31 cellular contexts compared by ENCODE assay signal in genomic region chr1:18422954-18423353, GRCh38. TPM values are rescaled to one million over a fixed set of nuclear protein-coding genes. Genes with fewer than 3 reads are reported as not detected.
"Had no signal": no experiment of that assay in that cellular context is flagged by ENCODE, and none has a peak within 500 bp of the region (broad histone marks: within the 10 kb centered on the region; RNA-seq: fewer than 3 reads in every experiment).

No MANE protein-coding gene starts in this region.

- H3K9me3 ChIP-seq: colonic mucosa, gastrocnemius medialis had no signal

- FAIRE-seq: endometrium, islet of Langerhans, kidney had no signal

- ATAC-seq: effector memory CD8-positive, alpha-beta T cell; esophagus mucosa; gastrocnemius medialis; heart right ventricle; left colon; left lobe of liver; lower lobe of right lung; mucosa of descending colon had no signal

- H3K36me3 ChIP-seq: colonic mucosa, esophagus squamous epithelium, gastrocnemius medialis, heart right ventricle, left ventricle myocardium inferior, lower lobe of right lung had no signal

- H3K27ac ChIP-seq: colonic mucosa, epithelial cell of prostate, esophagus squamous epithelium, gastrocnemius medialis, heart right ventricle, left ventricle myocardium inferior, lower lobe of right lung had no signal

- H3K4me3 ChIP-seq: colonic mucosa, esophagus squamous epithelium, gastrocnemius medialis, heart right ventricle, left ventricle myocardium inferior, lower lobe of right lung, mucosa of descending colon had no signal

- H3K4me1 ChIP-seq: colonic mucosa, esophagus squamous epithelium, gastrocnemius medialis, heart right ventricle, left ventricle myocardium inferior, lower lobe of right lung had no signal

- H3K27me3 ChIP-seq: colonic mucosa had no signal

- DNase-seq: colonic mucosa; cortex of kidney; effector CD8-positive, alpha-beta T cell; effector memory CD8-positive, alpha-beta T cell; endodermal cell; erythroblast; esophagus squamous epithelium; foreskin fibroblast; foreskin melanocyte; gastrocnemius medialis; glutamatergic neuron; head of caudate nucleus; heart right ventricle; hippocampal formation; kidney; kidney glomerular epithelial cell; left colon; left ventricle myocardium inferior; lower lobe of right lung; mesenchymal stem cell; mucosa of descending colon; naive B cell had no signal

RNA-seq across cellular contexts. Expression of gene KLHDC7A, which starts 57.8 kb away (rescaled TPM):
- total RNA-seq: dermis microvascular lymphatic vessel endothelial cell, glomerular endothelial cell, left ventricle myocardium inferior, lung microvascular endothelial cell, myocyte had no signal
- polyA plus RNA-seq: heart right ventricle had no signal
